ENCODE assay signal across 8 cellular contexts in the genomic region with DNA sequence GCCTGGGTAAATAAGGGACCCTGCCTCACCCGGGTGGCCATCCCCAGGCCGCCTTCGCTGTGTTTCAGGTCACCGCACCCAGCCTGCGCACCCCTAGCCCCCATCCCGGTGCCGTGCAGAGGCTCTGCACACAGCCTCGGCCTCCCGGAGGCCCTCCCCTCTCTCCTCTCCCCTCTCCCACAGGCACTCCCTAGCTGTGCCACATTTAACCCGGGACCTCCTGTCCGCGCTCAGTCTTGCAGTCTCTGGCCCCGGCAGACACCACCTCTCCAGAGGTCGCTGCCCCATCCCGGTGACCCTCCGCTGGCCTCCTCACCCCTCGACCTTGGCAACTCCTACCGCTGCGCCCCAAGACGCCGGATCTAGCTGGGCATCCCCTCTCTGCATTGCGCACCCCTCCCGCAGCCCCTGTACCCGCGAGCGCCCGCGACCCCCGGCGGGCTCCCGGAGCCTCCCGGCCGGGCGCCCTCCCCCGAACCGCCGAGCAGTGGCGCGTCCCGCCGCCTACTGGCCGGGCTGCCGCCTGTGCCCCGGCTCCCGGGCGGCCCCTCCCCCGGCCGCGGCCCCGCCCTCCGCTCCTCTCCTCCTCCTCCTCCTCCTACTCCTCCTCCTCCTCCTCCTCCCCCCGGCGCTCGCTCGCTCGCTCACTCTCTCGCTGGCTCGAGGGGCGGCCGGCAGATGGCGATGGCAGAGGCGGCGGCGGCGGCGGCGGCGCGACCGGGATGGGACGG. TPM values are rescaled to one million over a fixed set of nuclear protein-coding genes. Genes with fewer than 3 reads are reported as not detected.
DNase-seq lines count a peak whose midpoint lies in the region; ATAC-seq and TF ChIP-seq lines count a peak whose summit lies in the region.

Gene TMEM132B (plus strand): TSS at position 647 of the 731 bp plus-strand sequence.

- H3K9me3 ChIP-seq in MG63 (no peaks in the 10 kb centered on the region), left lung (no peaks in the 10 kb centered on the region)

- no peak for TF ChIP-seq CTCF in coronary artery (IDR thresholded peaks at IDR 0.05)
- peak; percentile 25 to 40 for TF ChIP-seq CTCF in left lung (IDR thresholded peaks at IDR 0.05)

- H3K36me3 ChIP-seq in MG63 (no peaks in the 10 kb centered on the region), left lung (no peaks in the 10 kb centered on the region)

- H3K4me1 ChIP-seq in left lung = peaks cover 8 to 15% of the 10 kb centered on the region in 2 donors

- H3K27me3 ChIP-seq in MG63 (peaks cover 31% of the 10 kb centered on the region), left lung (peaks cover 62 to 90% of the 10 kb centered on the region in 2 donors)

- DNase-seq in COR-L47 (lab: John Stamatoyannopoulos, UW) = peak; percentile 27
- peak; percentile 83 for DNase-seq in MG63
- peak; percentile 69 for DNase-seq in T1000 (lab: John Stamatoyannopoulos, UW)
- DNase-seq in coronary artery (ENCODE audit: low spot score) = no peak
- peak; percentile 88 to 90 for DNase-seq in left lung
- peak; percentile 37 to 53 for DNase-seq in stimulated activated CD8-positive, alpha-beta memory T cell treated with anti-CD3 and anti-CD28 coated beads, Interleukin-2, amount 100 ng/mL, for 48 hours (ENCODE audit: low read depth in 2 of 2)
- no peak for DNase-seq in T-helper 9 cell

- H3K27ac ChIP-seq in coronary artery (no peak within 1 kb of the TSS), left lung (no peak within 1 kb of the TSS)

- H3K4me3 ChIP-seq in MG63 = peak within 1 kb of the TSS; percentile 21
- peak within 1 kb of the TSS; percentile 70 for H3K4me3 ChIP-seq in coronary artery
- H3K4me3 ChIP-seq in left lung = peak within 1 kb of the TSS in 1 of 2 donors; percentile 9

- peak; percentile 38 for ATAC-seq in GM19468 (IDR thresholded peaks at IDR 0.05; ENCODE audit: extremely low read depth, unreplicated experiment)
- ATAC-seq in left lung = peak; percentile 96

- intact Hi-C loops in left lung (cut with DNase I) = no loop called here

RNA-seq across cellular contexts. Expression of gene TMEM132B, which starts in this region (rescaled TPM):
- 0.07 and 0.53 TPM in 2 replicates for total RNA-seq in MG63 (2014; rRNA removed; shearing (Covaris generic); ENCODE audit: low replicate concordance)
- under 1 TPM; 0.10 to 0.55 TPM for total RNA-seq in left lung

Comparison
In these comparisons a context has a peak if more than half of its experiments do, and no peak if none do; other contexts are left out.
1. Peak in DNase-seq and H3K4me3 ChIP-seq in MG63; RNA of the gene not detected or under 1 TPM.
2. Peak in DNase-seq and ATAC-seq in left lung; RNA of the gene not detected or under 1 TPM.
3. DNase-seq: peak in COR-L47 (single experiment), T1000 (single experiment) and stimulated activated CD8-positive, alpha-beta memory T cell treated with anti-CD3 and anti-CD28 coated beads, Interleukin-2, amount 100 ng/mL, for 48 hours (2 of 2); none in coronary artery (single experiment) and T-helper 9 cell (single experiment).